In the genomic region with DNA sequence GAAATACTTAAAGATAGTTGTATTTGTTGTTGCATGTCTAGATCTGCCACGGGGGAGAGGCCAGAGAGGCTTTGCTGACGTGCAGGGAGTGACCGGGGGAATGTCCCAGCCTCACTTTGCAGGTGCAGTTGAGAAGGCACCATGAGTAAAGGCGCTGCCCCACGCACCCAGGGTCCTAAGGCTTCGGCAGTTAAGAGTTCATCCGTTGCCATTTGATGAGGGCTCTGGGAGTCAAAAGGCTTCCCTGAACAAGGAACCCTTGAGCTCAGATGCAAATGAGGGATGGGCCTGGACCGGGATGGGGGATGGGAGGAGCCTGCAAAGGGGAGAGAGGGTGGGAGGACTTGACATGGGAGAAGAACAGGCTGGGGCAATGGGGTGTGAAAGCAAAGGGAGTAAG, we compare ENCODE assay signal across 12 cellular contexts. TPM values are rescaled to one million over a fixed set of nuclear protein-coding genes. Genes with fewer than 3 reads are reported as not detected.
DNase-seq lines count a peak whose midpoint lies in the region; ATAC-seq, FAIRE-seq and TF ChIP-seq lines count a peak whose summit lies in the region.
"Had no signal": no experiment of that assay in that cellular context is flagged by ENCODE, and none has a peak within 500 bp of the region (broad histone marks: within the 10 kb centered on the region; RNA-seq: fewer than 3 reads in every experiment).

No MANE protein-coding gene starts in this region.

- peaks cover 9% of the 10 kb centered on the region for H3K9me1 ChIP-seq in keratinocyte (ENCODE audit: control insufficient read depth, extremely low read depth, insufficient read depth, low read length)

- peaks cover 4% of the 10 kb centered on the region for H3K36me3 ChIP-seq in CD4-positive, CD25-positive, alpha-beta regulatory T cell (ENCODE audit: control insufficient read depth, insufficient read depth, low read length)
- H3K36me3 ChIP-seq in keratinocyte (ENCODE audit: control insufficient read depth in 2 of 2, extremely low read depth in 1 of 2, insufficient read depth in 2 of 2, low read length in 2 of 2) (peaks cover 0 to 2% of the 10 kb centered on the region in 2 experiments), MM.1S (replicated peaks; ENCODE audit: insufficient read depth, low read length) (0 out of 2 replicates have a peak, but pooled peaks cover 7% of the 10 kb centered on the region)

- no peaks in the 10 kb centered on the region for H3K27me3 Mint-ChIP-seq in CD4-positive, CD25-positive, alpha-beta regulatory T cell

- H3K36me3 Mint-ChIP-seq in CD4-positive, CD25-positive, alpha-beta regulatory T cell: peaks cover 17% of the 10 kb centered on the region

- DNase-seq in CD4-positive, CD25-positive, alpha-beta regulatory T cell: no peak
- peak; percentile 62 for DNase-seq in GM20000 (ENCODE audit: low spot score)
- DNase-seq in keratinocyte (ENCODE audit: low read depth, low spot score): no peak
- DNase-seq in MM.1S: no peak
- no peak for DNase-seq in NCI-H2107 treated with DMSO at 0.1 percent for 48 hours (lab: John Stamatoyannopoulos, UW; ENCODE audit: unreplicated experiment)
- DNase-seq: left colon; NCI-H1930; stimulated activated naive CD8-positive, alpha-beta T cell treated with anti-CD3 and anti-CD28 coated beads, Interleukin-15, Interleukin-2, amounts not matched to agents 100 U/mL and 50 U/mL, for 24 hours had no signal

- ATAC-seq in CD4-positive, CD25-positive, alpha-beta regulatory T cell (ENCODE audit: low read depth in 2 of 2): no peak
- ATAC-seq in HG03439 (IDR thresholded peaks at IDR 0.05; ENCODE audit: unreplicated experiment) (peak; percentile 76), GM18517 (IDR thresholded peaks at IDR 0.05; ENCODE audit: unreplicated experiment) (no peak), HG03135 (IDR thresholded peaks at IDR 0.05; ENCODE audit: unreplicated experiment) (no peak)
- ATAC-seq: left colon; stimulated activated naive CD8-positive, alpha-beta T cell treated with anti-CD3 and anti-CD28 coated beads, Interleukin-15, Interleukin-2, amounts not matched to agents 100 U/mL and 50 U/mL, for 24 hours had no signal

- H3K4me2 ChIP-seq in keratinocyte (ENCODE audit: control insufficient read depth, extremely low read depth, insufficient read depth, low read depth, low read length): peak overlapping the region; percentile 45
- H3K4me2 ChIP-seq in MM.1S (ENCODE audit: low read depth, low read length): no peak overlapping the region

- no peaks in the 10 kb centered on the region for H3K9me2 ChIP-seq in MM.1S (replicated peaks; ENCODE audit: insufficient read depth, low read length)

- H3K79me2 ChIP-seq in keratinocyte (ENCODE audit: control insufficient read depth, insufficient read depth, low read length) (peaks cover 96% of the 10 kb centered on the region), MM.1S (ENCODE audit: low read length) (peaks cover 73% of the 10 kb centered on the region)

- H4K20me1 ChIP-seq in keratinocyte (ENCODE audit: control insufficient read depth, extremely low read depth, insufficient read depth, low read length) (peaks cover 21% of the 10 kb centered on the region), MM.1S (ENCODE audit: insufficient read depth, low read length) (no peaks in the 10 kb centered on the region)

- no peak for FAIRE-seq in keratinocyte (lab: Jason Lieb, UNC)
- FAIRE-seq: endometrium had no signal

- no peak overlapping the region for H3K27ac ChIP-seq in CD4-positive, CD25-positive, alpha-beta regulatory T cell (ENCODE audit: insufficient read depth, low read length, poor library complexity, severe bottlenecking)
- H3K27ac ChIP-seq in keratinocyte (ENCODE audit: control insufficient read depth, insufficient read depth, low read length) (peak overlapping the region; percentile 76), MM.1S (ENCODE audit: low read length) (no peak overlapping the region)

- H2AFZ ChIP-seq in keratinocyte (ENCODE audit: control insufficient read depth, low read length): no peak overlapping the region
- no peak overlapping the region for H2AFZ ChIP-seq in MM.1S (ENCODE audit: low read length)

- H3K27me3 ChIP-seq in CD4-positive, CD25-positive, alpha-beta regulatory T cell (ENCODE audit: control insufficient read depth, insufficient read depth, low read length): no peaks in the 10 kb centered on the region
- H3K27me3 ChIP-seq in keratinocyte (ENCODE audit: control insufficient read depth, extremely low read depth, insufficient read depth, low read length) (no peaks in the 10 kb centered on the region), MM.1S (replicated peaks; ENCODE audit: insufficient read depth, low read length) (no peaks in the 10 kb centered on the region)

- H3K9ac ChIP-seq in keratinocyte (ENCODE audit: control insufficient read depth, extremely low read depth, insufficient read depth, low read length): no peak overlapping the region
- no peak overlapping the region for H3K9ac ChIP-seq in MM.1S (ENCODE audit: low read length)

- H3K27ac Mint-ChIP-seq in CD4-positive, CD25-positive, alpha-beta regulatory T cell: peak overlapping the region; percentile 29 to 77 (median 68)

- peaks cover 9% of the 10 kb centered on the region for H3K4me1 ChIP-seq in CD4-positive, CD25-positive, alpha-beta regulatory T cell (ENCODE audit: control insufficient read depth, insufficient read depth, low read length, poor library complexity, severe bottlenecking)
- H3K4me1 ChIP-seq in keratinocyte (ENCODE audit: control insufficient read depth, extremely low read depth, insufficient read depth, low read length) (peaks cover 21% of the 10 kb centered on the region), MM.1S (ENCODE audit: low read length) (no peaks in the 10 kb centered on the region)

- TF ChIP-seq CTCF in GM20000 (IDR thresholded peaks at IDR 0.05; ENCODE audit: extremely low read depth, missing control alignments) (no peak), keratinocyte (optimal IDR thresholded peaks at IDR 0.05 in 1 of 3, IDR thresholded peaks at IDR 0.05 in 1 of 3, conservative IDR thresholded peaks at IDR 0.05 in 1 of 3; ENCODE audit: extremely low read depth in 1 of 3, insufficient read depth in 2 of 3, low read length in 3 of 3) (no peak), MM.1S (IDR thresholded peaks at IDR 0.05; ENCODE audit: low read length) (no peak)

- dilution Hi-C loops in keratinocyte (cut with MboI; ENCODE audit: extremely low pct_ligation_motif_present, low sequenced_read_pairs): no loop called here

- H3K4me3 Mint-ChIP-seq in CD4-positive, CD25-positive, alpha-beta regulatory T cell: no peak overlapping the region

- peaks cover 9 to 78% (median 47%) of the 10 kb centered on the region in 4 donors for H3K4me1 Mint-ChIP-seq in CD4-positive, CD25-positive, alpha-beta regulatory T cell

- peaks cover 4 to 16% of the 10 kb centered on the region in 2 experiments for H3K9me3 ChIP-seq in CD4-positive, CD25-positive, alpha-beta regulatory T cell (ENCODE audit: control insufficient read depth in 2 of 2, low read length in 2 of 2)
- H3K9me3 ChIP-seq in keratinocyte (ENCODE audit: control insufficient read depth, low read depth, low read length): peaks cover 2% of the 10 kb centered on the region
- H3K9me3 ChIP-seq in MM.1S (replicated peaks; ENCODE audit: insufficient read depth, low read length): no peaks in the 10 kb centered on the region

- H3F3A ChIP-seq in MM.1S (ENCODE audit: insufficient read depth, low read length): no peaks in the 10 kb centered on the region

- peaks cover 0 to 5% (median 0%) of the 10 kb centered on the region in 7 donors for H3K9me3 Mint-ChIP-seq in CD4-positive, CD25-positive, alpha-beta regulatory T cell

- no peak overlapping the region for H3K4me3 ChIP-seq in CD4-positive, CD25-positive, alpha-beta regulatory T cell (ENCODE audit: low read depth, low read length)
- H3K4me3 ChIP-seq in keratinocyte (ENCODE audit: control insufficient read depth in 2 of 3, extremely low read depth in 1 of 3, insufficient read depth in 2 of 3, low read depth in 1 of 3, low read length in 3 of 3) (no peak overlapping the region), MM.1S (ENCODE audit: low read length) (no peak overlapping the region)

RNA-seq across cellular contexts. Expression of a gene that starts 20.4 kb away (rescaled TPM):
- 41.8 TPM for total RNA-seq in CD4-positive, CD25-positive, alpha-beta regulatory T cell
- polyA plus RNA-seq in CD4-positive, CD25-positive, alpha-beta regulatory T cell: 10 to 100 TPM; 23.8 to 48.1 (median 25.6) TPM
- polyA plus RNA-seq in keratinocyte: 37.7 to 49.1 TPM (median 42.4 TPM) in 3 replicates
- polyA plus RNA-seq in keratinocyte (2011; ENCODE audit: low read depth): 21.4 TPM
- 42.4 and 43.6 TPM in 2 replicates for polyA plus RNA-seq in keratinocyte (2011; cell fraction: cytosol; rRNA removed)
- 50.5 and 54.4 TPM in 2 replicates for polyA plus RNA-seq in keratinocyte (2011; cell fraction: nucleus; rRNA removed)
- 30.2 and 33.7 TPM in 2 replicates for polyA plus RNA-seq in keratinocyte (2012; ENCODE audit: low replicate concordance)
- 45.4 to 48.3 TPM (median 46.3 TPM) in 3 replicates for polyA minus RNA-seq in keratinocyte
- 26.5 TPM for polyA minus RNA-seq in keratinocyte (2011; cell fraction: cytosol; rRNA and poly(A)+ RNA removed)
- 15.2 and 28.3 TPM in 2 replicates for polyA minus RNA-seq in keratinocyte (2011; cell fraction: nucleus; rRNA and poly(A)+ RNA removed)
